8 cellular contexts compared by ENCODE assay signal in genomic region chr16:79598341-79599181, GRCh38. TPM values are rescaled to one million over a fixed set of nuclear protein-coding genes. Genes with fewer than 3 reads are reported as not detected.
DNase-seq lines count a peak whose midpoint lies in the region; ATAC-seq and TF ChIP-seq lines count a peak whose summit lies in the region.

No MANE protein-coding gene starts in this region.

- no peak overlapping the region for H2BK5ac ChIP-seq in IMR-90 (ENCODE audit: low read depth, low read length, poor library complexity, severe bottlenecking)

- no peak for ATAC-seq in IMR-90 (ENCODE audit: low read depth)
- ATAC-seq in HG02763 (IDR thresholded peaks at IDR 0.05; ENCODE audit: unreplicated experiment): no peak

- H3K9me3 ChIP-seq in IMR-90 (ENCODE audit: control insufficient read depth, insufficient read depth, low read length): no peaks in the 10 kb centered on the region
- H3K9me3 ChIP-seq in spleen: no peaks in the 10 kb centered on the region

- no peak overlapping the region for H3K23ac ChIP-seq in IMR-90 (ENCODE audit: low read depth, low read length)

- H4K91ac ChIP-seq in IMR-90 (ENCODE audit: insufficient read depth, low read depth, low read length): no peak overlapping the region

- no peak overlapping the region for H2BK15ac ChIP-seq in IMR-90 (ENCODE audit: low read depth, low read length)

- WGBS in IMR-90 (ENCODE audit: extremely low coverage in 2 of 2, insufficient read length in 1 of 2), 2 experiments: 0% methylated on average over 4 of the region's 51 CpGs; no CpG with 5 or more reads in 1 of the 2 experiments
- 1 to 5% (median 1%) methylated on average over 33 to 51 of the region's 51 CpGs for WGBS in spleen, 5 donors

- in situ Hi-C loops in IMR-90 (cut with MboI; ENCODE audit: low sequenced_read_pairs): no loop called here

- peaks cover 37% of the 10 kb centered on the region for H3K4me1 Mint-ChIP-seq in T-helper 2 cell treated with Interferon-gamma antibody and Interleukin-4, amounts not matched to agents 5 μg/mL and 100 μg/mL, for 36 hours (ENCODE audit: low read depth)

- POLR2A ChIA-PET in IMR-90 (lab: Charles Lee; ENCODE audit: unreplicated experiment): no interaction called here

- H2BK20ac ChIP-seq in IMR-90 (ENCODE audit: low read depth, low read length): no peak overlapping the region

- no peak overlapping the region for H3K27ac ChIP-seq in IMR-90 (ENCODE audit: insufficient read depth, low read length)
- H3K27ac ChIP-seq in spleen: peak overlapping the region; percentile 28 to 94 (median 82)

- no peak overlapping the region for H3K14ac ChIP-seq in IMR-90 (replicated peaks; ENCODE audit: low read depth, low read length)

- H4K5ac ChIP-seq in IMR-90 (ENCODE audit: low read depth, low read length): no peak overlapping the region

- H3K79me1 ChIP-seq in IMR-90 (ENCODE audit: low read depth in 1 of 2, low read length in 2 of 2): no peaks in the 10 kb centered on the region

- peaks cover 48% of the 10 kb centered on the region for H3K36me3 Mint-ChIP-seq in T-helper 2 cell treated with Interferon-gamma antibody and Interleukin-4, amounts not matched to agents 5 μg/mL and 100 μg/mL, for 36 hours (ENCODE audit: low read depth)

- H3K9me3 Mint-ChIP-seq in T-helper 2 cell treated with Interferon-gamma antibody and Interleukin-4, amounts not matched to agents 5 μg/mL and 100 μg/mL, for 36 hours: no peaks in the 10 kb centered on the region

- CTCF ChIA-PET in IMR-90 (lab: Yijun Ruan, JAX): interaction anchor here (0.6 kb wide), 1 partner anchor 576 kb away, joined by 6 read pairs; no protein-coding TSS in a partner anchor

- no peak overlapping the region for H4K8ac ChIP-seq in IMR-90 (ENCODE audit: low read depth in 2 of 2, low read length in 2 of 2)

- peak overlapping the region; percentile 40 for H3K4me2 ChIP-seq in IMR-90 (ENCODE audit: low read depth, low read length)

- no peaks in the 10 kb centered on the region for H3K36me3 ChIP-seq in IMR-90 (ENCODE audit: control insufficient read depth, insufficient read depth, low read length)
- no peaks in the 10 kb centered on the region for H3K36me3 ChIP-seq in spleen

- H3K4me3 ChIP-seq in IMR-90 (ENCODE audit: insufficient read depth, low read depth, low read length): peak overlapping the region; percentile 44
- H3K4me3 ChIP-seq in spleen: peak overlapping the region; percentile 49 to 91 (median 56)

- no peak for TF ChIP-seq RAD21 in IMR-90 (IDR thresholded peaks at IDR 0.05; ENCODE audit: low read length)

- TF ChIP-seq CTCF in IMR-90 (conservative IDR thresholded peaks at IDR 0.05; ENCODE audit: low read depth, low read length) (no peak), spleen (IDR thresholded peaks at IDR 0.05 in 8 of 11, conservative IDR thresholded peaks at IDR 0.05 in 3 of 11) (peak in 2 of 11 experiments; percentile 22 to 28)

- H3K4me3 Mint-ChIP-seq in T-helper 2 cell treated with Interferon-gamma antibody and Interleukin-4, amounts not matched to agents 5 μg/mL and 100 μg/mL, for 36 hours: peak overlapping the region; percentile 95

- TF ChIP-seq POLR2A in IMR-90 (IDR thresholded peaks at IDR 0.05; ENCODE audit: low read depth, low read length) (no peak), spleen (IDR thresholded peaks at IDR 0.05) (no peak)

- DNase-seq in 8988T (peak; percentile 97), IMR-90 (no peak), cerebellar cortex (ENCODE audit: low spot score) (peak; percentile 67), kidney tubule cell (ENCODE audit: low spot score) (peak; percentile 67), spleen (peak; percentile 82), UCSD-AML1 (lab: John Stamatoyannopoulos, UW; ENCODE audit: unreplicated experiment) (no peak)
- DNase-seq in T-helper 2 cell treated with Interferon-gamma antibody and Interleukin-4, amounts not matched to agents 5 μg/mL and 100 μg/mL, for 36 hours (ENCODE audit: low spot score): peak; percentile 55

- intact Hi-C loops in IMR-90 (cut with micrococcal nuclease): no loop called here
- intact Hi-C loops in spleen (cut with DNase I; ENCODE audit: low total_unique reads): no loop called here

- no peaks in the 10 kb centered on the region for H4K20me1 ChIP-seq in IMR-90 (ENCODE audit: insufficient read depth, low read length)

- no peaks in the 10 kb centered on the region for H3K4me1 ChIP-seq in IMR-90 (ENCODE audit: control insufficient read depth, insufficient read depth, low read length)
- peaks cover 12 to 87% (median 45%) of the 10 kb centered on the region in 6 donors for H3K4me1 ChIP-seq in spleen

- H3K27ac Mint-ChIP-seq in T-helper 2 cell treated with Interferon-gamma antibody and Interleukin-4, amounts not matched to agents 5 μg/mL and 100 μg/mL, for 36 hours: peak overlapping the region; percentile 94

- H3K4ac ChIP-seq in IMR-90 (ENCODE audit: low read depth, low read length): no peak overlapping the region

- H2AK9ac ChIP-seq in IMR-90 (replicated peaks; ENCODE audit: low read depth, low read length, poor library complexity): no peak overlapping the region

- no peak overlapping the region for H2BK120ac ChIP-seq in IMR-90 (ENCODE audit: low read depth, low read length)

- peak overlapping the region; percentile 46 for H2AFZ ChIP-seq in IMR-90 (replicated peaks; ENCODE audit: low read length, poor library complexity)

- H3K27me3 Mint-ChIP-seq in T-helper 2 cell treated with Interferon-gamma antibody and Interleukin-4, amounts not matched to agents 5 μg/mL and 100 μg/mL, for 36 hours (ENCODE audit: low read depth): peaks cover 2% of the 10 kb centered on the region

- H3K56ac ChIP-seq in IMR-90 (ENCODE audit: extremely low read depth, insufficient read depth, low read length): no peak overlapping the region

- H3K9ac ChIP-seq in IMR-90 (ENCODE audit: low read depth, low read length): no peak overlapping the region

- H3K27me3 ChIP-seq in IMR-90 (ENCODE audit: control insufficient read depth, insufficient read depth, low read length) (peaks cover 19% of the 10 kb centered on the region), spleen (replicated peaks in 1 of 7) (peaks cover 0 to 64% (median 6%) of the 10 kb centered on the region in 7 donors)

- no peak overlapping the region for H2AK5ac ChIP-seq in IMR-90 (ENCODE audit: low read depth, low read length)

- H3K18ac ChIP-seq in IMR-90 (ENCODE audit: low read depth, low read length): no peak overlapping the region

- BruUV-seq in IMR-90 (replicated peaks; lab: Mats Ljungman, UMichigan): no TSS peak

- dilution Hi-C loops in IMR-90 (cut with HindIII; ENCODE audit: low sequenced_read_pairs, unreplicated experiment): no loop called here

- H3K9me1 ChIP-seq in IMR-90 (ENCODE audit: insufficient read depth, low read length): no peaks in the 10 kb centered on the region

TF ChIP-seq in IMR-90, 13 proteins besides CTCF, POLR2A, EP300 and RAD21:
- TF ChIP-seq RCOR1 (IDR thresholded peaks at IDR 0.05; ENCODE audit: insufficient replicate concordance, low read length) (no peak), CEBPB (IDR thresholded peaks at IDR 0.05; ENCODE audit: low read depth, low read length) (no peak), USF2 (IDR thresholded peaks at IDR 0.05; ENCODE audit: low read depth, low read length) (no peak), FOS (IDR thresholded peaks at IDR 0.05; ENCODE audit: low read depth, low read length) (no peak)

RNA-seq across cellular contexts. Expression of gene MAF, which starts 2.0 kb away (rescaled TPM):
- total RNA-seq in IMR-90 (2012; rRNA removed) (under 0.01 TPM in 2 replicates), spleen (100 to 1,000 TPM in 2 of 7 donors, 10 to 100 TPM in 5; 53.5 to 107 (median 63.0) TPM)
- polyA plus RNA-seq in IMR-90 (2012; rRNA removed) (0.02 and 0.04 TPM in 2 replicates), spleen (10 to 100 TPM in 2 of 3 donors, 1 to 10 TPM in 1; 8.8 to 14.8 (median 12.7) TPM)
- polyA plus RNA-seq in IMR-90 (2012; cell fraction: cytosol; rRNA removed): 0.03 TPM in 1 of 2 replicates, not detected in the other
- 0.10 TPM in 2 replicates for polyA plus RNA-seq in IMR-90 (2012; cell fraction: nucleus; rRNA removed; ENCODE audit: low replicate concordance)

Comparison
In these comparisons a context has a peak if more than half of its experiments do, and no peak if none do; other contexts are left out.
1. DNase-seq: peak in 8988T (single experiment), T-helper 2 cell treated with Interferon-gamma antibody and Interleukin-4, amounts not matched to agents 5 μg/mL and 100 μg/mL, for 36 hours (single experiment), cerebellar cortex (single experiment), kidney tubule cell (single experiment) and spleen (single experiment); none in IMR-90 (single experiment) and UCSD-AML1 (single experiment).
2. RNA of gene MAF, which starts 2.0 kb away (total RNA-seq): 53.5 to 107 TPM in spleen; under 0.01 TPM in IMR-90; every median in the first group is over 10 times any median in the second.